Comparison of ENCODE assay signal across 15 cellular contexts in the genomic region with DNA sequence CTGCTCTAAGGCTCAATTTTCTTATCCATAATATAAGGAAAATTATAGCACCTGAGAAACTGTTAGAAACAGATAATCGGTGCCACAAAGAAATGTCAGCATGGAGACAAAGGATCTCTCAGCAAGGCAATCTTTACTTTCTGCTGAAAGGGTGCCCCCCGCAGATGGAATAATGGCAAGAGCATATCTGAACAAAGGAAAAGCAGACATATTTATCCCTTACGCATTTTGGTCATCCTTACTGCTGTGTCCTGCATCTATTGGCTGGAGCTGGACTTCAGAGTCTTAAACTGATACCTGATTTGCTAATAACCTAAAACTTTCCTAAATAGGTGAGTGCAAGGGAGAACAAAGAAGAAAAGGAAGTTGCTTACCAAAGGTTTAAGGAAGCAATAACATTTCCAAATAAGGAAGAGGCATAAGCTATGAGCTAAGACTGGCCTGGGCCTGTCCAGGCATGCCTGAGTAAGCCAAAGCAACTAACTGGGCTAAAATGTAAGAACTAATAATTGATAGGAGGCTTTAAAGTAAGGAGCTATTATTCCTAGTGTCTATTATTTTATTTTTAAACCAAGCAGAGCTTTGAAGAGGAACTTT. TPM values are rescaled to one million over a fixed set of nuclear protein-coding genes. Genes with fewer than 3 reads are reported as not detected.
DNase-seq lines count a peak whose midpoint lies in the region; ATAC-seq, FAIRE-seq and TF ChIP-seq lines count a peak whose summit lies in the region.
"Had no signal": no experiment of that assay in that cellular context is flagged by ENCODE, and none has a peak within 500 bp of the region (broad histone marks: within the 10 kb centered on the region; RNA-seq: fewer than 3 reads in every experiment).

No MANE protein-coding gene starts in this region.

- H2BK12ac ChIP-seq in mesenchymal stem cell (ENCODE audit: low read length in 2 of 2), result no peak overlapping the region

- DNase-seq in GM12865 (ENCODE audit: low read depth) (peak; percentile 20), MV-4-11 (lab: John Stamatoyannopoulos, UW) (peak; percentile 66), K562 (ENCODE audit: extremely low read depth in 1 of 4, low spot score in 3 of 4) (no peak), mesenchymal stem cell (peak; percentile 13), uterus (no peak), heart right ventricle (no peak), mucosa of descending colon (no peak), RWPE1 (ENCODE audit: low spot score) (no peak)
- DNase-seq: amniotic stem cell; naive thymus-derived CD4-positive, alpha-beta T cell; NCI-H2029; sigmoid colon had no signal

- intact Hi-C loops in K562 (cut with micrococcal nuclease) (no loop called here), uterus (cut with DNase I; ENCODE audit: low total_unique reads) (no loop called here), heart right ventricle (cut with DNase I) (no loop called here), mucosa of descending colon (cut with DNase I, micrococcal nuclease) (no loop called here)

- H4K91ac ChIP-seq in mesenchymal stem cell (ENCODE audit: low read length), result no peak overlapping the region

- H3K4me2 ChIP-seq in K562 (ENCODE audit: insufficient read depth, low read length), result no peak overlapping the region
- no peak overlapping the region for H3K4me2 ChIP-seq in mesenchymal stem cell (ENCODE audit: low read length, poor library complexity, severe bottlenecking)
- H3K4me2 ChIP-seq: BLaER1 had no signal

- no peak overlapping the region for H2AK5ac ChIP-seq in mesenchymal stem cell (ENCODE audit: low read length, severe bottlenecking)

- H3K79me2 ChIP-seq in K562 (ENCODE audit: control insufficient read depth, insufficient read depth, low read length), result no peaks in the 10 kb centered on the region

- no peak overlapping the region for H3K14ac ChIP-seq in mesenchymal stem cell (ENCODE audit: low read length in 2 of 2)

- no peak overlapping the region for H4K8ac ChIP-seq in mesenchymal stem cell (ENCODE audit: low read length)

- no peak for TF ChIP-seq POLR2A in K562 (conservative IDR thresholded peaks at IDR 0.05)
- TF ChIP-seq POLR2A in uterus (IDR thresholded peaks at IDR 0.05), result no peak

- H3K9me1 ChIP-seq in K562 (ENCODE audit: control insufficient read depth, insufficient read depth, low read length), result no peaks in the 10 kb centered on the region

- POLR2A ChIA-PET in K562 (lab: Yijun Ruan, JAX), result no interaction called here
- POLR2A ChIA-PET in RWPE1 (lab: Yijun Ruan, JAX; ENCODE audit: low non-redundant PET), result no interaction called here

- no peaks in the 10 kb centered on the region for H4K20me1 ChIP-seq in K562 (replicated peaks; ENCODE audit: control insufficient read depth, insufficient read depth, low read length)
- H4K20me1 ChIP-seq: BLaER1 had no signal

- no peak overlapping the region for H3K18ac ChIP-seq in mesenchymal stem cell (ENCODE audit: low read depth in 1 of 2, low read length in 2 of 2)

- TF ChIP-seq RAD21 in K562 (CRISPR knock-in tag; conservative IDR thresholded peaks at IDR 0.05 in 1 of 2, IDR thresholded peaks at IDR 0.05 in 1 of 2), result no peak

- in situ Hi-C loops in K562 (cut with MboI), result no loop called here

- no peaks in the 10 kb centered on the region; the same call in 1 of the 2 replicates for H3K9me3 ChIP-seq in K562 (replicated peaks; ENCODE audit: control insufficient read depth, insufficient read depth, low read depth, low read length)
- peaks cover 9% of the 10 kb centered on the region for H3K9me3 ChIP-seq in mesenchymal stem cell (ENCODE audit: control insufficient read depth, low read length)
- no peaks in the 10 kb centered on the region for H3K9me3 ChIP-seq in uterus
- peaks cover 0 to 17% (median 7%) of the 10 kb centered on the region in 11 donors for H3K9me3 ChIP-seq in heart right ventricle
- H3K9me3 ChIP-seq in mucosa of descending colon, result no peaks in the 10 kb centered on the region
- H3K9me3 ChIP-seq: SJSA1 had no signal

- no TSS peak for BruUV-seq in K562 (replicated peaks; lab: Mats Ljungman, UMichigan)

- H3K23ac ChIP-seq in mesenchymal stem cell (ENCODE audit: low read length in 2 of 2), result no peak overlapping the region

- H2BK5ac ChIP-seq in mesenchymal stem cell (ENCODE audit: low read depth, low read length, poor library complexity, severe bottlenecking), result no peak overlapping the region

- H3K4me3 ChIP-seq in GM12865 (ENCODE audit: low read depth, low read length) (no peak overlapping the region), K562 (no peak overlapping the region), mesenchymal stem cell (ENCODE audit: insufficient read depth in 1 of 2, low read depth in 1 of 2, low read length in 2 of 2) (no peak overlapping the region), uterus (no peak overlapping the region), heart right ventricle (no peak overlapping the region), mucosa of descending colon (no peak overlapping the region)
- H3K4me3 ChIP-seq: BLaER1, sigmoid colon, SJSA1 had no signal

- no peaks in the 10 kb centered on the region for H3K36me3 ChIP-seq in K562 (ENCODE audit: control insufficient read depth, insufficient read depth, low read length)
- no peaks in the 10 kb centered on the region for H3K36me3 ChIP-seq in mesenchymal stem cell (ENCODE audit: control insufficient read depth in 1 of 2, insufficient read depth in 2 of 2, low read depth in 1 of 2, low read length in 2 of 2)
- no peaks in the 10 kb centered on the region for H3K36me3 ChIP-seq in uterus
- no peaks in the 10 kb centered on the region for H3K36me3 ChIP-seq in heart right ventricle
- H3K36me3 ChIP-seq in mucosa of descending colon (ENCODE audit: low read depth), result no peaks in the 10 kb centered on the region
- H3K36me3 ChIP-seq: BLaER1, sigmoid colon, SJSA1 had no signal

- peaks cover 0 to 5% of the 10 kb centered on the region in 2 experiments; a peak in 1 of 5 replicates for H3K4me1 ChIP-seq in K562 (replicated peaks in 1 of 2; ENCODE audit: control insufficient read depth in 2 of 2, insufficient read depth in 2 of 2, low read length in 2 of 2)
- H3K4me1 ChIP-seq in mesenchymal stem cell (ENCODE audit: control insufficient read depth, insufficient read depth, low read depth, low read length), result peaks cover 3% of the 10 kb centered on the region
- no peaks in the 10 kb centered on the region for H3K4me1 ChIP-seq in uterus
- H3K4me1 ChIP-seq in heart right ventricle, result no peaks in the 10 kb centered on the region
- H3K4me1 ChIP-seq in mucosa of descending colon (ENCODE audit: low read depth), result no peaks in the 10 kb centered on the region
- H3K4me1 ChIP-seq: BLaER1, sigmoid colon, SJSA1 had no signal

- no peak overlapping the region for H2BK15ac ChIP-seq in mesenchymal stem cell (ENCODE audit: low read depth, poor library complexity, severe bottlenecking)

- CTCF ChIA-PET in K562 (lab: Yijun Ruan, JAX; ENCODE audit: low intra/inter-chr PET ratio), result no interaction called here
- CTCF ChIA-PET in RWPE1 (lab: Yijun Ruan, JAX), result no interaction called here

- no peak for ATAC-seq in K562
- ATAC-seq in heart right ventricle, result no peak
- no peak for ATAC-seq in mucosa of descending colon
- ATAC-seq: naive thymus-derived CD4-positive, alpha-beta T cell had no signal

- no peaks in the 10 kb centered on the region for H3K79me1 ChIP-seq in mesenchymal stem cell (replicated peaks; ENCODE audit: low read length, poor library complexity, severe bottlenecking)

- no peak for TF ChIP-seq EP300 in K562 (IDR thresholded peaks at IDR 0.05; ENCODE audit: low read length)

- no peak overlapping the region for H2BK120ac ChIP-seq in mesenchymal stem cell (ENCODE audit: low read depth, low read length)

- H3K9ac ChIP-seq in K562 (ENCODE audit: insufficient read depth in 1 of 2, low read depth in 2 of 2, low read length in 2 of 2) (no peak overlapping the region), mesenchymal stem cell (ENCODE audit: low read length) (peak overlapping the region; percentile 27)
- H3K9ac ChIP-seq: BLaER1 had no signal

- H3K27me3 ChIP-seq in K562 (ENCODE audit: control insufficient read depth in 2 of 2, insufficient read depth in 2 of 2, low read length in 2 of 2) (no peaks in the 10 kb centered on the region), mesenchymal stem cell (ENCODE audit: control insufficient read depth in 1 of 2, insufficient read depth in 1 of 2, low read length in 2 of 2) (no peaks in the 10 kb centered on the region), uterus (no peaks in the 10 kb centered on the region), heart right ventricle (peaks cover 0 to 9% (median 0%) of the 10 kb centered on the region in 7 donors)
- H3K27me3 ChIP-seq: BLaER1, sigmoid colon, SJSA1 had no signal

- H3K4ac ChIP-seq in mesenchymal stem cell (ENCODE audit: low read depth in 1 of 2, low read length in 2 of 2), result no peak overlapping the region

- no peak overlapping the region for H3K27ac ChIP-seq in K562 (ENCODE audit: extremely low read depth, low read depth, low read length)
- H3K27ac ChIP-seq in mesenchymal stem cell (ENCODE audit: low read length, poor library complexity, severe bottlenecking), result no peak overlapping the region
- H3K27ac ChIP-seq in uterus, result no peak overlapping the region
- no peak overlapping the region for H3K27ac ChIP-seq in heart right ventricle
- no peak overlapping the region for H3K27ac ChIP-seq in RWPE1
- H3K27ac ChIP-seq: BLaER1, sigmoid colon, SJSA1, VCaP had no signal

- FAIRE-seq in K562 (lab: Jason Lieb, UNC), result no peak

- no peak for TF ChIP-seq CTCF in GM12865 (IDR thresholded peaks at IDR 0.05; ENCODE audit: insufficient read depth, low read depth, low read length, missing control alignments)
- TF ChIP-seq CTCF in K562 (IDR thresholded peaks at IDR 0.05 in 2 of 3, conservative IDR thresholded peaks at IDR 0.05 in 1 of 3; ENCODE audit: insufficient read depth in 2 of 3, low read depth in 1 of 3, low read length in 3 of 3), result no peak
- no peak for TF ChIP-seq CTCF in uterus (IDR thresholded peaks at IDR 0.05)
- TF ChIP-seq CTCF in heart right ventricle (IDR thresholded peaks at IDR 0.05), result no peak
- TF ChIP-seq CTCF in mucosa of descending colon (IDR thresholded peaks at IDR 0.05), result no peak
- no peak for TF ChIP-seq CTCF in RWPE1 (conservative IDR thresholded peaks at IDR 0.05; ENCODE audit: low read depth)

- WGBS in K562 (ENCODE audit: insufficient coverage, low coverage, missing lambda C conversion rate), result 0% methylated on average over 3 of the region's 3 CpGs
- 92% methylated on average over 3 of the region's 3 CpGs for WGBS in mesenchymal stem cell
- WGBS in heart right ventricle, 2 donors, result 99 to 100% methylated on average over 3 of the region's 3 CpGs

- no peak overlapping the region for H2AFZ ChIP-seq in K562 (ENCODE audit: low read depth, low read length)
- no peak overlapping the region for H2AFZ ChIP-seq in mesenchymal stem cell (ENCODE audit: low read depth, low read length)

RNA-seq across cellular contexts. Expression of a gene that starts 39.6 kb away (rescaled TPM):
- total RNA-seq in K562 (2011; cell fraction: chromatin; rRNA removed; ENCODE audit: low replicate concordance), result 4.3 and 9.1 TPM in 2 replicates
- total RNA-seq in K562 (2011; cell fraction: nucleolus; rRNA removed), result 3.7 and 3.8 TPM in 2 replicates
- total RNA-seq in K562 (2011; cell fraction: nucleoplasm; rRNA removed), result 2.8 and 5.2 TPM in 2 replicates
- total RNA-seq in K562 (2014; rRNA removed) (2.4 and 3.8 TPM in 2 replicates), K562 (2014; rRNA removed; fragmentation: Illumina TruSeq; extraction: Trizol) (3.6 and 4.3 TPM in 2 replicates), K562 (2015; rRNA removed; fragmentation: Illumina TruSeq; extraction: Trizol) (5.4 and 7.0 TPM in 2 replicates), K562 (2021) (5.3 and 5.5 TPM in 2 replicates), uterus (10 to 100 TPM; 37.9 to 64.7 (median 55.5) TPM), heart right ventricle (10 to 100 TPM in 9 of 10 donors, 1 to 10 TPM in 1; 8.8 to 18.0 (median 14.0) TPM), mucosa of descending colon (10 to 100 TPM in 2 of 3 donors, 1 to 10 TPM in 1; 9.7 to 27.2 (median 18.2) TPM)
- polyA plus RNA-seq in K562 (2011; rRNA removed) (0.36 and 0.64 TPM in 2 replicates), K562 (2014; fragmentation: Illumina TruSeq; extraction: Trizol) (6.3 and 7.2 TPM in 2 replicates), K562 (2014; fragmentation: Nextera tagmentation; extraction: Ambion mirVana) (1 to 10 TPM; 2.5 to 3.0 TPM), K562 (2014; rRNA removed) (3.8 and 6.8 TPM in 2 replicates), heart right ventricle (10 to 100 TPM in 1 of 2 donors, 1 to 10 TPM in 1; 8.5 to 14.3 TPM)
- 0.28 and 0.80 TPM in 2 replicates for polyA plus RNA-seq in K562 (2011; cell fraction: cytosol; rRNA removed)
- polyA plus RNA-seq in K562 (2011; cell fraction: nucleus; rRNA removed), result 0.20 and 1.2 TPM in 2 replicates
- 4.1 and 5.1 TPM in 2 replicates for polyA plus RNA-seq in K562 (2012)
- 1.1 and 2.8 TPM in 2 replicates for polyA minus RNA-seq in K562 (2011; rRNA and poly(A)+ RNA removed)
- 0.46 and 1.2 TPM in 2 replicates for polyA minus RNA-seq in K562 (2011; cell fraction: cytosol; rRNA and poly(A)+ RNA removed)
- 1.9 and 2.0 TPM in 2 replicates for polyA minus RNA-seq in K562 (2011; cell fraction: nucleus; rRNA and poly(A)+ RNA removed)
- polyA plus RNA-seq in mesenchymal stem cell (2013, experiment 1 of 2), result 0.25 TPM
- 0.26 TPM for polyA plus RNA-seq in mesenchymal stem cell (2013, experiment 2 of 2)
- total RNA-seq: SJSA1 had no signal

Comparison
In these comparisons a context has a peak if more than half of its experiments do, and no peak if none do; other contexts are left out.
1. DNase-seq: peak in GM12865 (single experiment), MV-4-11 (single experiment) and mesenchymal stem cell (single experiment); none in K562 (0 of 4), uterus (0 of 2), heart right ventricle (0 of 2), mucosa of descending colon (0 of 3) and RWPE1 (single experiment).